In the genomic region with DNA sequence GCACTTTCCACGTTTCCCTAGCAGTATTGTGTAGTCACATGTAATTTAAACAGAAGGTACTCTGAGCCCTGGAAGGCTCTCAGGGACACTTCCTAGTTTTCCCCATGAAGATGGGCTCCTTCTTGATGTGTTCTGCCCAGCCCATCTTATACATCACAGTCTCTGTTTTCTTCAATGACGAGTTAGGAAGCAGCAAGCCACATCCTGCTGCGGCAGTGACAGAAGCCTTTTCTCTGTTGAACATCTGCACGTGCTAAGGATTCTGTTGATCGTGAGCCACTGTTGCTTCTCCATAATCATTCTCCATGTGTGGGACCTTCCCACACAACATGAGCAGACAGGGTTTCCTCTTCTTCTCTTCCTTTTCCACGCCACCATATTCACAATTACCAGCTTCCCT, we compare ENCODE assay signal across 26 cellular contexts.
"Had no signal": no experiment of that assay in that cellular context is flagged by ENCODE, and none has a peak within 500 bp of the region (broad histone marks: within the 10 kb centered on the region; RNA-seq: fewer than 3 reads in every experiment).

No MANE protein-coding gene starts in this region.

- ATAC-seq: activated CD8-positive, alpha-beta memory T cell treated with anti-CD3 and anti-CD28 coated beads, Interleukin-2, amount 10 ng/mL, durations not matched to agents 7 days and 5 days had no signal

- DNase-seq: activated CD4-positive, alpha-beta T cell treated with anti-CD3 and anti-CD28 coated beads for 1 hour; activated CD4-positive, alpha-beta T cell treated with anti-CD3 and anti-CD28 coated beads, Interleukin-2, amount 10 ng/mL, durations not matched to agents 24 days and 14 days; activated CD4-positive, alpha-beta T cell treated with anti-CD3 and anti-CD28 coated beads, Interleukin-2, amount 50 U/mL, for 48 hours; activated CD4-positive, CD25-positive, alpha-beta regulatory T cell; activated CD8-positive, alpha-beta memory T cell treated with anti-CD3 and anti-CD28 coated beads for 24 hours; activated CD8-positive, alpha-beta memory T cell treated with anti-CD3 and anti-CD28 coated beads, Interleukin-2, amount 10 ng/mL, durations not matched to agents 7 days and 5 days; activated CD8-positive, alpha-beta memory T cell treated with anti-CD3 and anti-CD28 coated beads, Interleukin-2, amount 50 U/mL, for 48 hours; activated effector memory CD4-positive, alpha-beta T cell treated with Interleukin-2 at 50 U/mL for 16 hours; activated naive CD4-positive, alpha-beta T cell treated with anti-CD3 and anti-CD28 coated beads, Interleukin-2, amount 50 U/mL, for 16 hours; activated T-cell treated with anti-CD3 and anti-CD28 coated beads, Interleukin-2, amount 50 U/mL, for 48 hours; aorta; brain microvascular endothelial cell; central memory CD4-positive, alpha-beta T cell; MG63; NCI-H1092; NCI-H1436 treated with DMSO at 0.1 percent for 48 hours; NCI-H1694 treated with DMSO at 0.1 percent for 48 hours; NCI-H2029; NCI-H345; NCI-H524 treated with DMSO at 0.1 percent for 48 hours; OCI-M1; Right ventricle myocardium superior; SW 1271; T-helper 1 cell; T-helper 9 cell had no signal

- H3K27me3 ChIP-seq: brain microvascular endothelial cell, MG63 had no signal

- H3K36me3 ChIP-seq: brain microvascular endothelial cell, MG63 had no signal

- H3K9me3 Mint-ChIP-seq: activated CD4-positive, alpha-beta T cell treated with anti-CD3 and anti-CD28 coated beads, Interleukin-2, amount 10 ng/mL, durations not matched to agents 24 days and 14 days had no signal

- H3K27ac Mint-ChIP-seq: activated CD4-positive, alpha-beta T cell treated with anti-CD3 and anti-CD28 coated beads, Interleukin-2, amount 10 ng/mL, durations not matched to agents 24 days and 14 days; activated CD8-positive, alpha-beta memory T cell treated with anti-CD3 and anti-CD28 coated beads, Interleukin-2, amount 10 ng/mL, durations not matched to agents 7 days and 5 days had no signal

- H3K36me3 Mint-ChIP-seq: activated CD8-positive, alpha-beta memory T cell treated with anti-CD3 and anti-CD28 coated beads, Interleukin-2, amount 10 ng/mL, durations not matched to agents 7 days and 5 days had no signal

- H3K4me3 ChIP-seq: MG63 had no signal

- H3K4me3 Mint-ChIP-seq: activated CD4-positive, alpha-beta T cell treated with anti-CD3 and anti-CD28 coated beads, Interleukin-2, amount 10 ng/mL, durations not matched to agents 24 days and 14 days; activated CD8-positive, alpha-beta memory T cell treated with anti-CD3 and anti-CD28 coated beads, Interleukin-2, amount 10 ng/mL, durations not matched to agents 7 days and 5 days had no signal

- H3K9me3 ChIP-seq: MG63 had no signal

- H3K27ac ChIP-seq: brain microvascular endothelial cell, VCaP had no signal
